In the genomic region with DNA sequence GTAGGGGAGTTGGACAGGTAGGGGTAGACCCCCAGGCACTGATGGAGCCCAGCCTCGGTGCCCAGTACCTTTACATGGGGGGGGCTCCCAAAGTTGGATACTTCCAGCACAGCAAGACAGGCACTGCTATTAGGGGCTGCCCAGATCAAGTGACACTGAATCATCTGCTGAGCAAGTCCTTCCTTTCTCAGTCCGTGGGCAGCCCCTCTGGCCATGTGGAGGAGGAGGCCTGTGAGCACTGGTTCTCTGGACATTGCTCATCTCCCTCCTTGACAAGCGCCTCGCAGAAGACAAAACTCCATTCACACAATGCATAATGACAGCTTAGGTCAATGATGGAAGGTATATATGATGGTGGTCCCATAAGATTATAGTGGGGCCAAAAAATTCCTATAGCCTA, we compare ENCODE assay signal across 24 cellular contexts.
"Had no signal": no experiment of that assay in that cellular context is flagged by ENCODE, and none has a peak within 500 bp of the region (broad histone marks: within the 10 kb centered on the region; RNA-seq: fewer than 3 reads in every experiment).

No MANE protein-coding gene starts in this region.

- H3K9me3 Mint-ChIP-seq: activated T-cell treated with anti-CD3 and anti-CD28 coated beads, Interleukin-2, amount 50 U/mL, for 24 hours; activated T-helper 2 cell treated with anti-CD3 and anti-CD28 coated beads, Interferon-gamma antibody, Interleukin-2, Interleukin-4, amounts not matched to agents 10 μg/mL and 5 μg/mL and 100 μg/mL, durations not matched to agents 14 hours and 24 hours and 36 hours; effector memory CD8-positive, alpha-beta T cell; stimulated activated naive CD8-positive, alpha-beta T cell treated with anti-CD3 and anti-CD28 coated beads, Interleukin-15, Interleukin-2, amounts not matched to agents 100 ng/mL and 50 ng/mL, for 24 hours had no signal

- H3K27ac Mint-ChIP-seq: activated T-cell treated with anti-CD3 and anti-CD28 coated beads, Interleukin-2, amount 50 U/mL, for 24 hours; activated T-helper 2 cell treated with anti-CD3 and anti-CD28 coated beads, Interferon-gamma antibody, Interleukin-2, Interleukin-4, amounts not matched to agents 10 μg/mL and 5 μg/mL and 100 μg/mL, durations not matched to agents 14 hours and 24 hours and 36 hours; effector memory CD8-positive, alpha-beta T cell; nephron; stimulated activated naive CD8-positive, alpha-beta T cell treated with anti-CD3 and anti-CD28 coated beads, Interleukin-15, Interleukin-2, amounts not matched to agents 100 ng/mL and 50 ng/mL, for 24 hours had no signal

- H3K27me3 Mint-ChIP-seq: activated T-cell treated with anti-CD3 and anti-CD28 coated beads, Interleukin-2, amount 50 U/mL, for 24 hours; effector memory CD8-positive, alpha-beta T cell; stimulated activated naive CD8-positive, alpha-beta T cell treated with anti-CD3 and anti-CD28 coated beads, Interleukin-15, Interleukin-2, amounts not matched to agents 100 ng/mL and 50 ng/mL, for 24 hours had no signal

- H3K9me3 ChIP-seq: heart right ventricle, pancreas, psoas muscle, right atrium auricular region, tibial artery had no signal

- H3K4me1 ChIP-seq: pancreas, psoas muscle had no signal

- H3K36me3 ChIP-seq: brain microvascular endothelial cell, heart right ventricle, pancreas, right atrium auricular region, tibial artery had no signal

- DNase-seq: activated CD4-positive, alpha-beta T cell treated with anti-CD3 and anti-CD28 coated beads for 1 hour; activated CD4-positive, alpha-beta T cell treated with anti-CD3 and anti-CD28 coated beads, Interleukin-2, amount 50 U/mL, for 1 hour; activated CD8-positive, alpha-beta memory T cell treated with anti-CD3 and anti-CD28 coated beads for 24 hours; activated CD8-positive, alpha-beta memory T cell treated with anti-CD3 and anti-CD28 coated beads, Interleukin-2, amount 50 U/mL, for 4 hours; activated naive CD4-positive, alpha-beta T cell treated with Interleukin-2 at 50 U/mL for 16 hours; activated T-cell treated with anti-CD3 and anti-CD28 coated beads, Interleukin-2, amount 50 U/mL, for 24 hours; aorta; brain microvascular endothelial cell; central memory CD4-positive, alpha-beta T cell; dorsolateral prefrontal cortex; effector memory CD8-positive, alpha-beta T cell; heart right ventricle; midbrain; pancreas; psoas muscle; stimulated activated CD4-positive, alpha-beta T cell treated with anti-CD3 and anti-CD28 coated beads, Interleukin-4, amount 100 ng/mL, for 24 hours; T-helper 1 cell; tibial artery had no signal

- H3K4me3 Mint-ChIP-seq: activated T-cell treated with anti-CD3 and anti-CD28 coated beads, Interleukin-2, amount 50 U/mL, for 24 hours; effector memory CD8-positive, alpha-beta T cell; nephron; stimulated activated naive CD8-positive, alpha-beta T cell treated with anti-CD3 and anti-CD28 coated beads, Interleukin-15, Interleukin-2, amounts not matched to agents 100 ng/mL and 50 ng/mL, for 24 hours had no signal

- H3K4me3 ChIP-seq: dorsolateral prefrontal cortex, heart right ventricle, lung, pancreas, psoas muscle, right atrium auricular region, tibial artery had no signal

- H3K27ac ChIP-seq: brain microvascular endothelial cell, dorsolateral prefrontal cortex, heart right ventricle, pancreas, psoas muscle, right atrium auricular region, tibial artery had no signal

- ATAC-seq: effector memory CD8-positive, alpha-beta T cell; heart right ventricle; pancreas; psoas muscle; SK-N-SH treated with all-trans-retinoic acid at 6 μM for 48 hours had no signal

- H3K27me3 ChIP-seq: brain microvascular endothelial cell, dorsolateral prefrontal cortex, heart right ventricle, pancreas, right atrium auricular region, tibial artery had no signal
